In genomic region chr13:111115051-111115840, GRCh38 we compare ENCODE assay signal across 8 cellular contexts. TPM values are rescaled to one million over a fixed set of nuclear protein-coding genes. Genes with fewer than 3 reads are reported as not detected.
A peak's percentile ranks its signal among the peaks of the same experiment; 100 is the strongest.
DNase-seq lines count a peak whose midpoint lies in the region; ATAC-seq, FAIRE-seq and TF ChIP-seq lines count a peak whose summit lies in the region.

ARHGEF7 (plus strand) TSS chr13:111115310; CDS start chr13:111115527, 217 bp downstream.

- H3K4me1 ChIP-seq in SJSA1 (replicated peaks) (peaks cover 20% of the 10 kb centered on the region), H1 (replicated peaks in 1 of 4; ENCODE audit: control insufficient read depth in 3 of 4, insufficient read depth in 4 of 4, low read length in 3 of 4) (peaks cover 0 to 3% (median 0%) of the 10 kb centered on the region in 4 experiments; a peak in 2 of 7 replicates), upper lobe of left lung (peaks cover 7 to 23% (median 14%) of the 10 kb centered on the region in 4 donors)

- H3K23ac ChIP-seq in H1 (ENCODE audit: insufficient read length) = no peak within 1 kb of the TSS

- H3K4me3 Mint-ChIP-seq in mesothelial cell of epicardium = peak within 1 kb of the TSS; percentile 84

- no peak within 1 kb of the TSS for H4K5ac ChIP-seq in H1 (ENCODE audit: insufficient read length, low read depth, low read length)

- peaks cover 9% of the 10 kb centered on the region for H3K36me3 ChIP-seq in SJSA1
- no peaks in the 10 kb centered on the region for H3K36me3 ChIP-seq in H1 (ENCODE audit: control insufficient read depth in 2 of 4, insufficient read depth in 4 of 4, low read length in 3 of 4)
- H3K36me3 ChIP-seq in upper lobe of left lung = no peaks in the 10 kb centered on the region

- CTCF ChIA-PET in H1 (lab: Charles Lee; ENCODE audit: partially characterized antibody) = interaction anchor here (0.6 to 1.4 kb wide), 3 partner anchors 48 to 221 kb away, joined by 3 to 6 read pairs (median 5); no protein-coding TSS in a partner anchor

- peak within 1 kb of the TSS; percentile 18 for H3K27ac ChIP-seq in SJSA1
- no peak within 1 kb of the TSS for H3K27ac ChIP-seq in H1 (ENCODE audit: low read depth, low read length)
- peak within 1 kb of the TSS; percentile 35 to 82 (median 67) for H3K27ac ChIP-seq in upper lobe of left lung

- POLR2A ChIA-PET in H1 (lab: Charles Lee; ENCODE audit: partially characterized antibody) = no interaction called here

- H4K20me1 ChIP-seq in H1 (replicated peaks in 1 of 2; ENCODE audit: control insufficient read depth in 1 of 2, insufficient read depth in 2 of 2, low read length in 2 of 2) = peaks cover 0 to 4% of the 10 kb centered on the region in 2 experiments

- TF ChIP-seq EP300 in H1 (IDR thresholded peaks at IDR 0.05; ENCODE audit: borderline replicate concordance in 1 of 2, low read depth in 2 of 2, low read length in 2 of 2) = no peak
- no peak for TF ChIP-seq EP300 in upper lobe of left lung (IDR thresholded peaks at IDR 0.05)

- peak within 1 kb of the TSS in 3 of 4 experiments; percentile 35 to 71 (median 52); a peak in 6 of 7 replicates for H3K9ac ChIP-seq in H1 (replicated peaks in 1 of 4; ENCODE audit: extremely low read depth in 1 of 4, low read depth in 3 of 4, low read length in 3 of 4)

- DNase-seq in AG08395 (ENCODE audit: low spot score) = peak; percentile 15
- DNase-seq in SJSA1 (ENCODE audit: low read depth in 1 of 2, low spot score in 2 of 2) = peak; percentile 70 to 83
- DNase-seq in H1 (ENCODE audit: low read depth in 1 of 2, low spot score in 2 of 2) = peak in 1 of 2 experiments; percentile 77
- DNase-seq in mesothelial cell of epicardium (ENCODE audit: low spot score in 2 of 2, unreplicated experiment in 2 of 2) = peak in 1 of 2 experiments; percentile 46
- DNase-seq in upper lobe of left lung = peak in 1 of 2 donors; percentile 89
- no peak for DNase-seq in pons (ENCODE audit: low spot score)
- no peak for DNase-seq in UCSD-AML1 (lab: John Stamatoyannopoulos, UW; ENCODE audit: unreplicated experiment)

- H3K27me3 Mint-ChIP-seq in mesothelial cell of epicardium (ENCODE audit: low read depth) = peaks cover 87% of the 10 kb centered on the region

- H3K18ac ChIP-seq in H1 (ENCODE audit: extremely low read depth, low read length) = no peak within 1 kb of the TSS; the same call in 1 of the 2 replicates

- no peak for TF ChIP-seq CTCF in H1 (IDR thresholded peaks at IDR 0.05; ENCODE audit: control extremely low read depth in 1 of 3, insufficient read depth in 1 of 3, low read depth in 1 of 3, low read length in 3 of 3)
- no peak for TF ChIP-seq CTCF in mesothelial cell of epicardium (IDR thresholded peaks at IDR 0.05; ENCODE audit: unreplicated experiment)
- TF ChIP-seq CTCF in upper lobe of left lung (IDR thresholded peaks at IDR 0.05) = no peak

- no peak within 1 kb of the TSS for H3K56ac ChIP-seq in H1 (replicated peaks; ENCODE audit: insufficient read length, low read depth, low read length)

- ATAC-seq in GM19351 (IDR thresholded peaks at IDR 0.05; ENCODE audit: unreplicated experiment) = peak; percentile 52
- ATAC-seq in upper lobe of left lung (ENCODE audit: low FRiP score in 2 of 2) = peak in 1 of 2 donors; percentile 70

- no peak within 1 kb of the TSS for H2BK120ac ChIP-seq in H1 (replicated peaks; ENCODE audit: low read depth, low read length)

- no peaks in the 10 kb centered on the region for H3K36me3 Mint-ChIP-seq in mesothelial cell of epicardium

- TF ChIP-seq RAD21 in H1 (IDR thresholded peaks at IDR 0.05 in 1 of 2, conservative IDR thresholded peaks at IDR 0.05 in 1 of 2; ENCODE audit: low read depth in 2 of 2, low read length in 2 of 2) = no peak

- H3K14ac ChIP-seq in H1 (ENCODE audit: insufficient read length) = no peak within 1 kb of the TSS

- H3K4ac ChIP-seq in H1 (replicated peaks; ENCODE audit: insufficient read length, low read depth, low read length) = no peak within 1 kb of the TSS

- H4K8ac ChIP-seq in H1 (ENCODE audit: extremely low read depth, insufficient read depth, low read length) = peak within 1 kb of the TSS; percentile 47

- peaks cover 9% of the 10 kb centered on the region; the same call in 1 of the 2 replicates for H3K9me3 ChIP-seq in SJSA1 (replicated peaks)
- H3K9me3 ChIP-seq in H1 (ENCODE audit: insufficient read depth in 2 of 2, low read depth in 1 of 2, low read length in 1 of 2) = no peaks in the 10 kb centered on the region; a peak in 1 of 4 replicates
- no peaks in the 10 kb centered on the region for H3K9me3 ChIP-seq in upper lobe of left lung

- peak within 1 kb of the TSS; percentile 54 for H3K4me3 ChIP-seq in SJSA1
- peak within 1 kb of the TSS; percentile 78 to 91 (median 82) for H3K4me3 ChIP-seq in H1 (ENCODE audit: extremely low read depth in 1 of 4, insufficient read depth in 2 of 4, low read depth in 3 of 4, low read length in 4 of 4)
- peak within 1 kb of the TSS; percentile 55 to 69 (median 58) for H3K4me3 ChIP-seq in upper lobe of left lung

- FAIRE-seq in H1 (lab: Jason Lieb, UNC) = no peak

- H3K4me1 Mint-ChIP-seq in mesothelial cell of epicardium = peaks cover 20% of the 10 kb centered on the region

- H3K4me2 ChIP-seq in H1 (ENCODE audit: insufficient read depth in 1 of 2, low read depth in 2 of 2, low read length in 2 of 2) = peak within 1 kb of the TSS; percentile 92 to 98

- no peak within 1 kb of the TSS for H2AK5ac ChIP-seq in H1 (ENCODE audit: low read depth, low read length)

- peaks cover 12% of the 10 kb centered on the region for H3K23me2 ChIP-seq in H1 (ENCODE audit: low read depth, low read length)

- peak within 1 kb of the TSS; percentile 40; the same call in 1 of the 2 replicates for H2BK15ac ChIP-seq in H1 (ENCODE audit: low read length)

- no peak within 1 kb of the TSS for H4K91ac ChIP-seq in H1 (replicated peaks; ENCODE audit: insufficient read length, low read length)

- no peaks in the 10 kb centered on the region for H3K79me2 ChIP-seq in H1 (ENCODE audit: control insufficient read depth in 1 of 2, insufficient read depth in 2 of 2, low read length in 2 of 2)

- no peaks in the 10 kb centered on the region for H3K9me3 Mint-ChIP-seq in mesothelial cell of epicardium

- H2BK5ac ChIP-seq in H1 (ENCODE audit: low read depth, low read length) = no peak within 1 kb of the TSS

- H2AFZ ChIP-seq in H1 (ENCODE audit: low read length) = peak within 1 kb of the TSS; percentile 95

- H3K27me3 ChIP-seq in SJSA1 (replicated peaks) (peaks cover 70% of the 10 kb centered on the region), H1 (replicated peaks in 1 of 4; ENCODE audit: control insufficient read depth in 3 of 4, extremely low read depth in 1 of 4, insufficient read depth in 3 of 4, low read length in 3 of 4) (peaks cover 7 to 44% (median 29%) of the 10 kb centered on the region in 4 experiments), upper lobe of left lung (peaks cover 0 to 20% (median 8%) of the 10 kb centered on the region in 4 donors)

- H3K79me1 ChIP-seq in H1 (ENCODE audit: low read depth, low read length) = no peaks in the 10 kb centered on the region

- WGBS in H1 (ENCODE audit: extremely low coverage in 1 of 2, insufficient coverage in 1 of 2, insufficient read length in 1 of 2, insufficient replicate concordance in 2 of 2, low coverage in 1 of 2, low lambda C conversion rate in 2 of 2, missing lambda C conversion rate in 1 of 2), 2 experiments = 1% methylated on average over 31 of the region's 121 CpGs; no CpG with 5 or more reads in 1 of the 2 experiments
- WGBS in upper lobe of left lung, 2 donors = 1 to 3% methylated on average over 19 to 21 of the region's 121 CpGs

- 0 out of 2 replicates have a peak within 1 kb of the TSS, but pooled peaks have one; percentile 75 for H2BK12ac ChIP-seq in H1 (ENCODE audit: low read depth, low read length)

- H3K27ac Mint-ChIP-seq in mesothelial cell of epicardium = peak within 1 kb of the TSS; percentile 90

- no peak for TF ChIP-seq POLR2A in H1 (IDR thresholded peaks at IDR 0.05; ENCODE audit: control extremely low read depth in 1 of 2, low read depth in 2 of 2, low read length in 2 of 2)
- no peak for TF ChIP-seq POLR2A in upper lobe of left lung (IDR thresholded peaks at IDR 0.05)

- H2BK20ac ChIP-seq in H1 (ENCODE audit: low read length) = no peak within 1 kb of the TSS

TF ChIP-seq in H1, 55 proteins besides CTCF, POLR2A, EP300 and RAD21:
- TF ChIP-seq PHF8 (conservative IDR thresholded peaks at IDR 0.05; ENCODE audit: low read depth, low read length) (peak; percentile 40), MAFK (IDR thresholded peaks at IDR 0.05; ENCODE audit: low read depth, low read length) (no peak), POU5F1 (IDR thresholded peaks at IDR 0.05; ENCODE audit: low read depth, low read length) (no peak), KDM4A (IDR thresholded peaks at IDR 0.05; ENCODE audit: low read depth, low read length, severe bottlenecking) (peak; percentile 49), KDM1A (IDR thresholded peaks at IDR 0.05; ENCODE audit: borderline replicate concordance, low read length) (peak; percentile 84)

RNA-seq across cellular contexts. Expression of gene ARHGEF7, which starts in this region (rescaled TPM):
- 55.3 and 72.5 TPM in 2 replicates for total RNA-seq in SJSA1 (2014; rRNA removed; shearing (Covaris generic))
- total RNA-seq in H1 (2021; fragmentation: NEBNext Ultra II Directional; extraction: Animal tissue kit (Norgen Biotek cat#: 25700)) = 51.7 and 56.5 TPM in 2 replicates
- 26.2 and 27.4 TPM in 2 replicates for polyA plus RNA-seq in H1 (2011; rRNA removed)
- polyA plus RNA-seq in H1 (2011; cell fraction: cytosol; rRNA removed) = 22.9 TPM
- polyA plus RNA-seq in H1 (2011; cell fraction: nucleus; rRNA removed) = 72.3 TPM
- 31.1 to 36.7 TPM (median 35.3 TPM) in 4 replicates for polyA plus RNA-seq in H1 (2012, experiment 1 of 2)
- 8.2 TPM for polyA plus RNA-seq in H1 (2012, experiment 2 of 2)
- 27.7 TPM for polyA plus RNA-seq in H1 (2013, experiment 1 of 2)
- 26.2 TPM for polyA plus RNA-seq in H1 (2013, experiment 2 of 2)
- polyA minus RNA-seq in H1 (2011; rRNA and poly(A)+ RNA removed) = 38.5 and 39.6 TPM in 2 replicates
- 28.9 TPM for polyA minus RNA-seq in H1 (2011; cell fraction: cytosol; rRNA and poly(A)+ RNA removed)
- polyA minus RNA-seq in H1 (2011; cell fraction: nucleus; rRNA and poly(A)+ RNA removed) = 89.1 TPM
- total RNA-seq in mesothelial cell of epicardium = 88.6 to 95.9 TPM (median 94.7 TPM) in 3 replicates
- 100 to 1,000 TPM in 2 of 6 donors, 10 to 100 TPM in 4; 50.3 to 130 (median 67.4) TPM for total RNA-seq in upper lobe of left lung

Comparison
In these comparisons a context has a peak if more than half of its experiments do, and no peak if none do; other contexts are left out.
1. DNase-seq: peak in AG08395 (single experiment) and SJSA1 (2 of 2); none in pons (single experiment) and UCSD-AML1 (single experiment).
2. Peak in every context shown above with its lines, with median percentiles within 50 percentile points of each other: H3K4me3 ChIP-seq.